Comparison of ENCODE assay signal across 1 cellular context in genomic region chr17:37359682-37360188, GRCh38.
TF ChIP-seq lines count a peak whose summit lies in the region.

No MANE protein-coding gene starts in this region.

TF ChIP-seq in A549, 52 proteins besides CTCF, POLR2A, EP300 and RAD21 (continued from another document):
- TF ChIP-seq MAZ (IDR thresholded peaks at IDR 0.05; ENCODE audit: borderline replicate concordance, low read depth, low read length) (no peak), JUN (IDR thresholded peaks at IDR 0.05) (0 out of 5 replicates have a peak, but pooled peaks of 1 of the 2 experiments have one; percentile 5), SMC3 (IDR thresholded peaks at IDR 0.05) (no peak), USF2 (IDR thresholded peaks at IDR 0.05) (no peak), MYC (IDR thresholded peaks at IDR 0.05; ENCODE audit: borderline replicate concordance, low read length) (no peak), ZSCAN20 (CRISPR knock-in tag; IDR thresholded peaks at IDR 0.05) (no peak), KDM1A (IDR thresholded peaks at IDR 0.05; ENCODE audit: low read depth) (no peak), RNF2 (IDR thresholded peaks at IDR 0.05; ENCODE audit: borderline replicate concordance, low read depth) (no peak), HOXB13 (CRISPR knock-in tag; IDR thresholded peaks at IDR 0.05; ENCODE audit: low read depth) (peak; percentile 91; the same call in 1 of the 2 replicates), ZFP36 (IDR thresholded peaks at IDR 0.05; ENCODE audit: borderline replicate concordance, partially characterized antibody) (no peak), ZNF302 (CRISPR knock-in tag; IDR thresholded peaks at IDR 0.05) (peak; percentile 71), EHF (CRISPR knock-in tag; IDR thresholded peaks at IDR 0.05) (no peak; the same call in 1 of the 2 replicates), FOSB (CRISPR knock-in tag; IDR thresholded peaks at IDR 0.05) (peak; percentile 70; the same call in 1 of the 2 replicates), RFX5 (IDR thresholded peaks at IDR 0.05) (no peak), GATA3 (IDR thresholded peaks at IDR 0.05; ENCODE audit: borderline replicate concordance) (no peak), HOXA7 (CRISPR knock-in tag; IDR thresholded peaks at IDR 0.05) (no peak), ATOH8 (CRISPR knock-in tag; IDR thresholded peaks at IDR 0.05; ENCODE audit: low read depth) (no peak), CEBPB (IDR thresholded peaks at IDR 0.05) (no peak), KDM5A (IDR thresholded peaks at IDR 0.05) (no peak), NFE2L2 (conservative IDR thresholded peaks at IDR 0.05; ENCODE audit: low read length) (no peak), CHD4 (IDR thresholded peaks at IDR 0.05; ENCODE audit: borderline replicate concordance) (no peak), RCOR1 (IDR thresholded peaks at IDR 0.05; ENCODE audit: low read depth, low read length) (no peak), TFCP2L1 (CRISPR knock-in tag; IDR thresholded peaks at IDR 0.05) (no peak; the same call in 1 of the 2 replicates), CBX2 (IDR thresholded peaks at IDR 0.05; ENCODE audit: borderline replicate concordance, low read depth) (no peak), HEYL (CRISPR knock-in tag; IDR thresholded peaks at IDR 0.05) (peak; percentile 60; the same call in 1 of the 2 replicates), HOXB5 (CRISPR knock-in tag; IDR thresholded peaks at IDR 0.05) (no peak; the same call in 1 of the 2 replicates), NPAS2 (CRISPR knock-in tag; IDR thresholded peaks at IDR 0.05; ENCODE audit: borderline replicate concordance) (no peak)
- TF ChIP-seq, protein P1, sequence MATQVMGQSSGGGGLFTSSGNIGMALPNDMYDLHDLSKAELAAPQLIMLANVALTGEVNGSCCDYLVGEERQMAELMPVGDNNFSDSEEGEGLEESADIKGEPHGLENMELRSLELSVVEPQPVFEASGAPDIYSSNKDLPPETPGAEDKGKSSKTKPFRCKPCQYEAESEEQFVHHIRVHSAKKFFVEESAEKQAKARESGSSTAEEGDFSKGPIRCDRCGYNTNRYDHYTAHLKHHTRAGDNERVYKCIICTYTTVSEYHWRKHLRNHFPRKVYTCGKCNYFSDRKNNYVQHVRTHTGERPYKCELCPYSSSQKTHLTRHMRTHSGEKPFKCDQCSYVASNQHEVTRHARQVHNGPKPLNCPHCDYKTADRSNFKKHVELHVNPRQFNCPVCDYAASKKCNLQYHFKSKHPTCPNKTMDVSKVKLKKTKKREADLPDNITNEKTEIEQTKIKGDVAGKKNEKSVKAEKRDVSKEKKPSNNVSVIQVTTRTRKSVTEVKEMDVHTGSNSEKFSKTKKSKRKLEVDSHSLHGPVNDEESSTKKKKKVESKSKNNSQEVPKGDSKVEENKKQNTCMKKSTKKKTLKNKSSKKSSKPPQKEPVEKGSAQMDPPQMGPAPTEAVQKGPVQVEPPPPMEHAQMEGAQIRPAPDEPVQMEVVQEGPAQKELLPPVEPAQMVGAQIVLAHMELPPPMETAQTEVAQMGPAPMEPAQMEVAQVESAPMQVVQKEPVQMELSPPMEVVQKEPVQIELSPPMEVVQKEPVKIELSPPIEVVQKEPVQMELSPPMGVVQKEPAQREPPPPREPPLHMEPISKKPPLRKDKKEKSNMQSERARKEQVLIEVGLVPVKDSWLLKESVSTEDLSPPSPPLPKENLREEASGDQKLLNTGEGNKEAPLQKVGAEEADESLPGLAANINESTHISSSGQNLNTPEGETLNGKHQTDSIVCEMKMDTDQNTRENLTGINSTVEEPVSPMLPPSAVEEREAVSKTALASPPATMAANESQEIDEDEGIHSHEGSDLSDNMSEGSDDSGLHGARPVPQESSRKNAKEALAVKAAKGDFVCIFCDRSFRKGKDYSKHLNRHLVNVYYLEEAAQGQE (IDR thresholded peaks at IDR 0.05) = no peak
